ENCODE assay signal across 1 cellular context in the genomic region with DNA sequence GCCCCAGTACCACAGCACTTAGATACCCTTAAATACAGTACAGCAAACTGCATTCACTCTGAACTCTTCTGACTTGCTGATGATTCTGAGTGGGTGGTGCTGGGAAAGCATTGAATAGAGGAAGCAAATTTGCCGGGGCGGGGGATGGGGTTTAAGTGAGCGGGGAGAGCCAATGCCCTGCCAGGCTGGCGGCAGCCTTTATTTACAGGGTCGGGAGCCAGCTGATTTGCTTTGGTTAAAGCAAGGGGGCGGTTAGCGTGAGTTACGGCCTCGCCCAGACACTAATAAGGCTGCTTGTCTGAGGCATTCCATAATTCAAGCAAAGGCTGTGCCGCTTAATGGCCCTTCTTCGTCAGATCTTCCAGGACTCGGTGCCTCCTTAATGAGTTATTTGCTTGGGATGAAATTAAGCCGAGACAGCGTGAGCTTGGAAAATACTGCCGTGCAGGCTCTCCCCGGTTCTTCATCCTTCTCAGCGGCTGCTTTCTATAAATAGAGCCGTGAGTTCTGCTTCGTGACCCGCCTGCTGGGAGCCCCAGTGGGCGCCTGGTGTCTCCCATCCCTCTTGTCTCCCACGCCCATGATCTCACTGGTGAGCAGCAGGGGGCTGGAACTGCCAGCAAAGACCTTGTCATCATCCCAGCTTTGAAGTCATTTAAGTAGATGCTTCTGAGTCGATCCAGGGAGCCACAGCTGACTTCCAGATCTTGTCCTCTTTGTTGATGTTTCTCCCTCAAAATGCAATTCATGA.
A peak's percentile ranks its signal among the peaks of the same experiment; 100 is the strongest.
TF ChIP-seq lines count a peak whose summit lies in the region.

No MANE protein-coding gene starts in this region.

TF ChIP-seq in HEK293, 187 proteins besides CTCF, POLR2A, EP300 and RAD21 (continued from another document):
- TF ChIP-seq, protein P1, sequence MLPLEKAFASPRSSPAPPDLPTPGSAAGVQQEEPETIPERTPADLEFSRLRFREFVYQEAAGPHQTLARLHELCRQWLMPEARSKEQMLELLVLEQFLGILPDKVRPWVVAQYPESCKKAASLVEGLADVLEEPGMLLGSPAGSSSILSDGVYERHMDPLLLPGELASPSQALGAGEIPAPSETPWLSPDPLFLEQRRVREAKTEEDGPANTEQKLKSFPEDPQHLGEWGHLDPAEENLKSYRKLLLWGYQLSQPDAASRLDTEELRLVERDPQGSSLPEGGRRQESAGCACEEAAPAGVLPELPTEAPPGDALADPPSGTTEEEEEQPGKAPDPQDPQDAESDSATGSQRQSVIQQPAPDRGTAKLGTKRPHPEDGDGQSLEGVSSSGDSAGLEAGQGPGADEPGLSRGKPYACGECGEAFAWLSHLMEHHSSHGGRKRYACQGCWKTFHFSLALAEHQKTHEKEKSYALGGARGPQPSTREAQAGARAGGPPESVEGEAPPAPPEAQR (tag by site-specific recombination; IDR thresholded peaks at IDR 0.05) = no peak
- TF ChIP-seq ZNF202 (tag by site-specific recombination; IDR thresholded peaks at IDR 0.05; ENCODE audit: borderline replicate concordance) (no peak), ZBTB21 (tag by site-specific recombination; IDR thresholded peaks at IDR 0.05) (peak; percentile 75; the same call in 1 of the 2 replicates), ZNF610 (tag by site-specific recombination; IDR thresholded peaks at IDR 0.05; ENCODE audit: borderline replicate concordance) (no peak), KLF16 (tag by site-specific recombination; IDR thresholded peaks at IDR 0.05) (no peak), TCF7L2 (IDR thresholded peaks at IDR 0.05; ENCODE audit: borderline replicate concordance, low read depth, low read length) (peak; percentile 81), ZNF561 (tag by site-specific recombination; IDR thresholded peaks at IDR 0.05; ENCODE audit: borderline replicate concordance) (peak; percentile 61; the same call in 1 of the 2 replicates), TRIM28 (IDR thresholded peaks at IDR 0.05; ENCODE audit: borderline replicate concordance, low read length) (peak; percentile 74), ZNF585B (tag by site-specific recombination; IDR thresholded peaks at IDR 0.05) (no peak), ZNF596 (tag by site-specific recombination; IDR thresholded peaks at IDR 0.05) (no peak), ZNF146 (tag by site-specific recombination; IDR thresholded peaks at IDR 0.05) (no peak), ZEB2 (tag by site-specific recombination; IDR thresholded peaks at IDR 0.05) (peak; percentile 71; the same call in 1 of the 2 replicates), SP2 (tag by site-specific recombination; IDR thresholded peaks at IDR 0.05) (peak; percentile 61), ZFHX2 (tag by site-specific recombination; conservative IDR thresholded peaks at IDR 0.05) (peak; percentile 78), ZNF335 (tag by site-specific recombination; conservative IDR thresholded peaks at IDR 0.05) (no peak), KLF10 (tag by site-specific recombination; IDR thresholded peaks at IDR 0.05) (0 out of 2 replicates have a peak, but pooled peaks have one; percentile 13)
- TF ChIP-seq, protein P2, sequence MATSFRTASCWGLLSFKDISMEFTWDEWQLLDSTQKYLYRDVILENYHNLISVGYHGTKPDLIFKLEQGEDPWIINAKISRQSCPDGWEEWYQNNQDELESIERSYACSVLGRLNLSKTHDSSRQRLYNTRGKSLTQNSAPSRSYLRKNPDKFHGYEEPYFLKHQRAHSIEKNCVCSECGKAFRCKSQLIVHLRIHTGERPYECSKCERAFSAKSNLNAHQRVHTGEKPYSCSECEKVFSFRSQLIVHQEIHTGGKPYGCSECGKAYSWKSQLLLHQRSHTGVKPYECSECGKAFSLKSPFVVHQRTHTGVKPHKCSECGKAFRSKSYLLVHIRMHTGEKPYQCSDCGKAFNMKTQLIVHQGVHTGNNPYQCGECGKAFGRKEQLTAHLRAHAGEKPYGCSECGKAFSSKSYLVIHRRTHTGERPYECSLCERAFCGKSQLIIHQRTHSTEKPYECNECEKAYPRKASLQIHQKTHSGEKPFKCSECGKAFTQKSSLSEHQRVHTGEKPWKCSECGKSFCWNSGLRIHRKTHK (tag by site-specific recombination; IDR thresholded peaks at IDR 0.05) = no peak
